22 cellular contexts compared by ENCODE assay signal in the genomic region with DNA sequence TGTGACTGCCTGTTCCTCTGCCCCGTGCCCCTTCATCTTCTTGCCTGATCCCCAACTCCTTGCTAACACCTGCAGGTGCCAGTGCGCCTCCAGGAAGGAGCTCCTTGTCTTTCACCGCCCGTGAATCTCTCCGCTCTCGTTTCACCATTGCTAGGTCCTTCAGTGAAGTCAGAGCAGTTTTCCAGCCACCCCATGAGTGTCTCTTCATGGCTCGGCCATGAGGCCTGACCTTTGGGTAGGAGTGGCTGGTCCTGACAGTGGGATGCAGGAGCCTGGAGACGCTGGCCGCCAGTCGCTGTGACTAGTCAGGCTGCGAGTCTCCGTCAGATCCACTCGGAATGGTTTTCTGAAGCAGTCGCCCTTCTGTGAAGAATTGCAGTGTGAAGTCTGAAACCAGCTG.
"Had no signal": no experiment of that assay in that cellular context is flagged by ENCODE, and none has a peak within 500 bp of the region (broad histone marks: within the 10 kb centered on the region; RNA-seq: fewer than 3 reads in every experiment).

No MANE protein-coding gene starts in this region.

- FAIRE-seq: HepG2 had no signal

- DNase-seq: KBM-7, MV-4-11, NCI-H1048, NCI-H1105, NCI-H1417, NCI-H1436 treated with DMSO at 0.1 percent for 48 hours, NCI-H1694 treated with DMSO at 0.1 percent for 48 hours, NCI-H1930, NCI-H2081 treated with DMSO at 0.1 percent for 48 hours, NCI-H2171, NCI-H226, NCI-H446, NCI-H510A, NCI-H524 treated with DMSO at 0.1 percent for 48 hours, NCI-H69, NCI-H774, PC-3, SHP77, SK-N-SH, SW 1271 had no signal

- H3K4me2 ChIP-seq: SK-N-SH had no signal

- H3K27ac ChIP-seq: RWPE1 had no signal

- H3K9ac ChIP-seq: SK-N-SH had no signal
